22 cellular contexts compared by ENCODE assay signal in the genomic region with DNA sequence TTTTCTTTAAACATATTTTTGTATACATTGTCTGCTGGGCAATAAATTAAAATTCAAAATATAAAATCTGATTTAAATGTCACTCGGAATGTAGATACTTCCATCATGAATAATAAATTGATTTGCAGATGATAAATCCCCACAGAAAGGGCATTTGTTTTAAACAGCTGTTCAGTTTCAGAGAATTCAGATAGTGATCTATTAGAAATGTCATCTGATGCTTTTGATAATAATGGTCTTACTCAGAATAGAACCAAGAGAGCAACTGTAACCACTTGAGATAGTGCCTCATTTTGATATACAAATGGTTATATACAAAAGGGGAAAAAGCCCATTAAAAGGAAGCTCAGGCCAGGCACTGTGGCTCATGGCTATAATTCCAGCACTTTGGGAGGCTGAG.
"Had no signal": no experiment of that assay in that cellular context is flagged by ENCODE, and none has a peak within 500 bp of the region (broad histone marks: within the 10 kb centered on the region; RNA-seq: fewer than 3 reads in every experiment).

No MANE protein-coding gene starts in this region.

- H3K36me3 Mint-ChIP-seq: natural killer cell had no signal

- FAIRE-seq: islet of Langerhans, small intestine had no signal

- H3K27me3 ChIP-seq: esophagus muscularis mucosa, gastrocnemius medialis, heart right ventricle, ovary, right atrium auricular region, sigmoid colon, suprapubic skin, thyroid gland, upper lobe of left lung, uterus had no signal

- H3K4me3 Mint-ChIP-seq: natural killer cell, neural crest cell had no signal

- H3K9me3 Mint-ChIP-seq: effector memory CD8-positive, alpha-beta T cell; natural killer cell; neural crest cell had no signal

- ATAC-seq: effector memory CD8-positive, alpha-beta T cell; gastrocnemius medialis; heart right ventricle; mucosa of descending colon; natural killer cell; stimulated activated naive CD8-positive, alpha-beta T cell treated with anti-CD3 and anti-CD28 coated beads, Interleukin-15, Interleukin-2, amounts not matched to agents 100 U/mL and 50 U/mL, for 24 hours had no signal

- H3K27me3 Mint-ChIP-seq: effector memory CD8-positive, alpha-beta T cell had no signal

- DNase-seq: effector memory CD8-positive, alpha-beta T cell; gastrocnemius medialis; heart right ventricle; hypothalamus; kidney glomerular epithelial cell; mammary epithelial cell; mucosa of descending colon; natural killer cell; ovary; sigmoid colon; small intestine; stimulated activated CD4-positive, alpha-beta T cell treated with anti-CD3 and anti-CD28 coated beads, Interleukin-12 subunit alpha, Interleukin-12 subunit beta, amount 100 ng/mL, for 4 hours; stimulated activated naive CD8-positive, alpha-beta T cell treated with anti-CD3 and anti-CD28 coated beads, Interleukin-15, Interleukin-2, amounts not matched to agents 100 U/mL and 50 U/mL, for 24 hours; thyroid gland; upper lobe of left lung; uterus had no signal

- H3K9me3 ChIP-seq: esophagus muscularis mucosa, gastrocnemius medialis, heart right ventricle, mucosa of descending colon, ovary, right atrium auricular region, sigmoid colon, suprapubic skin, thyroid gland, upper lobe of left lung, uterus had no signal

- H3K27ac Mint-ChIP-seq: effector memory CD8-positive, alpha-beta T cell had no signal

- H3K4me3 ChIP-seq: esophagus muscularis mucosa, gastrocnemius medialis, heart right ventricle, mucosa of descending colon, ovary, right atrium auricular region, sigmoid colon, suprapubic skin, thyroid gland, upper lobe of left lung, uterus had no signal

- H3K27ac ChIP-seq: epithelial cell of prostate, esophagus muscularis mucosa, gastrocnemius medialis, heart right ventricle, ovary, right atrium auricular region, suprapubic skin, thyroid gland, upper lobe of left lung, uterus had no signal

- H3K36me3 ChIP-seq: esophagus muscularis mucosa, gastrocnemius medialis, heart right ventricle, ovary, right atrium auricular region, sigmoid colon, suprapubic skin, thyroid gland, upper lobe of left lung, uterus had no signal
